In the genomic region with DNA sequence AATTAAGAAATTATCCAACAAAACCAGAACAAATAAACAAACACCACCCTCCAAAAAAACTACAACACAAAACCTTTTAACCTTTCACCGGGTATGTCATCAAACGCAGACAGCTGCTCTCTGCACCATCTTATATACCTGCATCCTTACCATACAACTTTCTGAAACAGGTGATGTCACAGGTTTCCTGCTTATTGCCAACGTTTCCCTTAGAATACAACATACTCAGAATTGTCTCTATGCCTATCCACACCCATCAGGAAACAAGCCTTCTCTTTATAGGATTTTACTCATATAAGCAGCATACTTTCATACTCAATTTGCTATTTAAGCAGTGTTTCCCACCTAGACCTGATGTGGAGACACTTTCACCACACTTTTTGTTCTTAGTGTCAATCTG, we compare ENCODE assay signal across 18 cellular contexts.
A peak's percentile ranks its signal among the peaks of the same experiment; 100 is the strongest.
DNase-seq lines count a peak whose midpoint lies in the region; ATAC-seq, FAIRE-seq and TF ChIP-seq lines count a peak whose summit lies in the region.
"Had no signal": no experiment of that assay in that cellular context is flagged by ENCODE, and none has a peak within 500 bp of the region (broad histone marks: within the 10 kb centered on the region; RNA-seq: fewer than 3 reads in every experiment).

No MANE protein-coding gene starts in this region.

- H3K27ac ChIP-seq in epithelial cell of prostate: peak overlapping the region; percentile 84
- H3K27ac ChIP-seq: 22Rv1; A549; BLaER1 treated with 17β-estradiol and CSF1 and Interleukin-3, amounts not matched to agents 10 nM and 100 nM; C4-2B had no signal

- ATAC-seq in mucosa of descending colon: peak; percentile 77
- ATAC-seq: A549; CD8-positive, alpha-beta T cell had no signal

- no peak for TF ChIP-seq POLR2A in GM12891 (IDR thresholded peaks at IDR 0.05; ENCODE audit: low read depth, low read length)

- H3K4me3 ChIP-seq in mucosa of descending colon: no peak overlapping the region
- H3K4me3 ChIP-seq: A549; BLaER1 treated with 17β-estradiol and CSF1 and Interleukin-3, amounts not matched to agents 10 nM and 100 nM had no signal

- no peaks in the 10 kb centered on the region for H3K36me3 ChIP-seq in mucosa of descending colon (ENCODE audit: low read depth)

- TF ChIP-seq CTCF in mucosa of descending colon (IDR thresholded peaks at IDR 0.05) (no peak), GM13976 (IDR thresholded peaks at IDR 0.05; ENCODE audit: borderline replicate concordance, control extremely low read depth, extremely low read depth, insufficient read depth, missing control alignments) (no peak)

- no peaks in the 10 kb centered on the region for H3K4me1 ChIP-seq in mucosa of descending colon (ENCODE audit: low read depth)
- H3K4me1 ChIP-seq: A549, Caco-2 had no signal

- in situ Hi-C loops in GM13976 (cut with MboI; ENCODE audit: low sequenced_read_pairs, unreplicated experiment): no loop called here

- FAIRE-seq in GM12891 (lab: Jason Lieb, UNC): peak; percentile 38
- FAIRE-seq: A549, G401.6, GM12892, GM19239 had no signal

- no peaks in the 10 kb centered on the region for H3K9me3 ChIP-seq in mucosa of descending colon
- H3K9me3 ChIP-seq: Caco-2 had no signal

- intact Hi-C loops in mucosa of descending colon (cut with DNase I, micrococcal nuclease): no loop called here

- DNase-seq in GM12891 (ENCODE audit: insufficient read length, low spot score) (no peak), epithelial cell of prostate (ENCODE audit: low read depth, low spot score) (no peak), mucosa of descending colon (no peak), GM13976 (ENCODE audit: low spot score) (no peak), hippocampal formation (lab: John Stamatoyannopoulos, UW) (no peak)
- DNase-seq: AML-193; Caco-2; CD4-positive, alpha-beta T cell; CD8-positive, alpha-beta T cell; DMS79 treated with DMSO at 0.1 percent for 48 hours; GF-D8 had no signal

TF ChIP-seq in GM12891, 5 proteins besides CTCF, POLR2A, EP300 and RAD21:
- TF ChIP-seq PAX5 (IDR thresholded peaks at IDR 0.05; ENCODE audit: insufficient read depth, low read length, severe bottlenecking): no peak
- no peak for TF ChIP-seq TAF1 (IDR thresholded peaks at IDR 0.05; ENCODE audit: low read depth, low read length)
